14 cellular contexts compared by ENCODE assay signal in the genomic region with DNA sequence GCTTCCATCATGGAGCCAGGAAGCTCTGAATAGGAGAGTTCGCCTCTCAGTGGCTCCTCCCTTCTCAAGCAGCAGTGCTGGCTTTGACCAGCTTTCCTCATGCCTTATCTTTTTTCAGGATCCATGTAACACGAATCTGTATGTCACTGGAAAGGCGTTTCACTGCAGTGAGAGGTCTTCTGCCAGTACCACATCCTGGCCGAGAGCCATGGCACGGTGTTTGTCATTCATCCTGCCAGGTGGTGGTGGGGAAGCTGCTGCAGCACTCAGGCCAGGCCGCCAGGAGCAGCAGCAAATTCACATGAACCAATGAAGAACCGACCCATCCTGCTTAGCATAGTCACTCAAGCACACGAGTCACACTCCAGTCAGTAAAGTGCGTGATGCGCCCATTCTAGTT.
A peak's percentile ranks its signal among the peaks of the same experiment; 100 is the strongest.
DNase-seq lines count a peak whose midpoint lies in the region; ATAC-seq, FAIRE-seq and TF ChIP-seq lines count a peak whose summit lies in the region.
"Had no signal": no experiment of that assay in that cellular context is flagged by ENCODE, and none has a peak within 500 bp of the region (broad histone marks: within the 10 kb centered on the region; RNA-seq: fewer than 3 reads in every experiment).

No MANE protein-coding gene starts in this region.

- no peak overlapping the region for H3K27ac Mint-ChIP-seq in endothelial cell (ENCODE audit: unreplicated experiment)
- H3K27ac Mint-ChIP-seq: mesothelial cell of epicardium had no signal

- TF ChIP-seq CTCF in BE2C (IDR thresholded peaks at IDR 0.05; ENCODE audit: low read depth, low read length), result peak; percentile 68
- TF ChIP-seq CTCF in LNCaP clone FGC (IDR thresholded peaks at IDR 0.05; ENCODE audit: control insufficient read depth, extremely low read depth, insufficient read depth), result no peak
- no peak for TF ChIP-seq CTCF in esophagus squamous epithelium (IDR thresholded peaks at IDR 0.05)
- no peak for TF ChIP-seq CTCF in endothelial cell (IDR thresholded peaks at IDR 0.05; ENCODE audit: unreplicated experiment)

- H3K36me3 ChIP-seq in BE2C (no peaks in the 10 kb centered on the region), esophagus squamous epithelium (no peaks in the 10 kb centered on the region)
- H3K36me3 ChIP-seq: adrenal gland, suprapubic skin had no signal

- peaks cover 5% of the 10 kb centered on the region for H3K36me3 Mint-ChIP-seq in endothelial cell (ENCODE audit: low read depth, unreplicated experiment)

- WGBS in esophagus squamous epithelium, 2 donors, result 62 to 75% methylated on average over 9 to 10 of the region's 10 CpGs

- peak overlapping the region in 3 of 4 donors; percentile 16 to 38 (median 27) for H3K27ac ChIP-seq in esophagus squamous epithelium
- H3K27ac ChIP-seq: dorsolateral prefrontal cortex, hepatocyte, suprapubic skin had no signal

- DNase-seq in BE2C, result peak; percentile 96
- DNase-seq in LNCaP clone FGC (ENCODE audit: low read depth), result peak; percentile 66
- DNase-seq in NCI-H748 (lab: John Stamatoyannopoulos, UW; ENCODE audit: unreplicated experiment), result peak; percentile 90
- no peak for DNase-seq in esophagus squamous epithelium (lab: John Stamatoyannopoulos, UW)
- DNase-seq in NCI-H526 (lab: John Stamatoyannopoulos, UW), result no peak
- no peak for DNase-seq in GM12891 (ENCODE audit: insufficient read length, low spot score)
- no peak for DNase-seq in endothelial cell (ENCODE audit: low spot score)
- DNase-seq: T1000 had no signal

- no peaks in the 10 kb centered on the region for H3K9me3 Mint-ChIP-seq in endothelial cell (ENCODE audit: unreplicated experiment)
- H3K9me3 Mint-ChIP-seq: mesothelial cell of epicardium had no signal

- TF ChIP-seq POLR2A in esophagus squamous epithelium (IDR thresholded peaks at IDR 0.05) (no peak), GM12891 (IDR thresholded peaks at IDR 0.05; ENCODE audit: low read depth, low read length) (no peak)

- FAIRE-seq in GM12891 (lab: Jason Lieb, UNC), result no peak

- peaks cover 39% of the 10 kb centered on the region for H3K4me1 ChIP-seq in BE2C
- H3K4me1 ChIP-seq in esophagus squamous epithelium, result peaks cover 0 to 16% (median 0%) of the 10 kb centered on the region in 3 donors
- H3K4me1 ChIP-seq: suprapubic skin had no signal

- no peaks in the 10 kb centered on the region for H3K27me3 ChIP-seq in BE2C
- no peaks in the 10 kb centered on the region for H3K27me3 ChIP-seq in esophagus squamous epithelium
- H3K27me3 ChIP-seq: adrenal gland, dorsolateral prefrontal cortex, hepatocyte, suprapubic skin had no signal

- ATAC-seq in GM18867 (IDR thresholded peaks at IDR 0.05; ENCODE audit: unreplicated experiment), result no peak

- intact Hi-C loops in esophagus squamous epithelium (cut with DNase I), result no loop called here

- H3K4me3 Mint-ChIP-seq in endothelial cell (ENCODE audit: unreplicated experiment), result no peak overlapping the region
- H3K4me3 Mint-ChIP-seq: mesothelial cell of epicardium had no signal

- H3K9me3 ChIP-seq in BE2C, result no peaks in the 10 kb centered on the region
- no peaks in the 10 kb centered on the region for H3K9me3 ChIP-seq in esophagus squamous epithelium
- H3K9me3 ChIP-seq: adrenal gland, suprapubic skin had no signal

- H3K4me3 ChIP-seq in BE2C (ENCODE audit: low read depth, low read length) (peak overlapping the region; percentile 33), LNCaP clone FGC (ENCODE audit: low read depth, low read length) (no peak overlapping the region), esophagus squamous epithelium (no peak overlapping the region)
- H3K4me3 ChIP-seq: adrenal gland, hepatocyte, suprapubic skin had no signal

- peaks cover 10% of the 10 kb centered on the region for H3K4me1 Mint-ChIP-seq in endothelial cell (ENCODE audit: unreplicated experiment)

- H3K27me3 Mint-ChIP-seq in endothelial cell (ENCODE audit: unreplicated experiment), result no peaks in the 10 kb centered on the region

TF ChIP-seq in GM12891, 5 proteins besides CTCF, POLR2A, EP300 and RAD21:
- TF ChIP-seq POU2F2 (IDR thresholded peaks at IDR 0.05; ENCODE audit: low read depth, low read length), result no peak
- no peak for TF ChIP-seq TAF1 (IDR thresholded peaks at IDR 0.05; ENCODE audit: low read depth, low read length)
- no peak for TF ChIP-seq SPI1 (IDR thresholded peaks at IDR 0.05; ENCODE audit: low read depth, low read length)
- TF ChIP-seq PAX5 (IDR thresholded peaks at IDR 0.05; ENCODE audit: insufficient read depth, low read length, severe bottlenecking), result no peak
- no peak for TF ChIP-seq POLR2AphosphoS5 (IDR thresholded peaks at IDR 0.05; ENCODE audit: low read depth, low read length)

Comparison
In these comparisons a context has a peak if more than half of its experiments do, and no peak if none do; other contexts are left out.
1. DNase-seq: peak in BE2C (single experiment), LNCaP clone FGC (single experiment) and NCI-H748 (single experiment); none in esophagus squamous epithelium (single experiment), NCI-H526 (0 of 2), GM12891 (single experiment) and endothelial cell (single experiment).